ENCODE assay signal across 28 cellular contexts in genomic region chr1:6085666-6086065, GRCh38.
"Had no signal": no experiment of that assay in that cellular context is flagged by ENCODE, and none has a peak within 500 bp of the region (broad histone marks: within the 10 kb centered on the region; RNA-seq: fewer than 3 reads in every experiment).

No MANE protein-coding gene starts in this region.

- H3K4me3 Mint-ChIP-seq: naive thymus-derived CD8-positive, alpha-beta T cell; natural killer cell treated with Interleukin-12 subunit alpha and Interleukin-12 subunit beta and Interleukin-15 and Interleukin-18, amount 100 ng/mL, for 72 hours; nephron progenitor cell; neural crest cell; stimulated activated memory B cell treated with anti-CD40 and anti-IgM and Interleukin-4, amounts not matched to agents 10 μg/mL and 1 μg/mL and 100 μg/mL, for 72 hours; stimulated activated naive CD8-positive, alpha-beta T cell treated with anti-CD3 and anti-CD28 coated beads, Interleukin-15, Interleukin-2, amounts not matched to agents 100 ng/mL and 50 ng/mL, for 24 hours had no signal

- H3K27ac Mint-ChIP-seq: naive B cell; natural killer cell treated with Interleukin-12 subunit alpha and Interleukin-12 subunit beta and Interleukin-15 and Interleukin-18, amount 100 ng/mL, for 72 hours; nephron progenitor cell; progenitor cell of endocrine pancreas; stimulated activated memory B cell treated with anti-CD40 and anti-IgM and Interleukin-4, amounts not matched to agents 10 μg/mL and 1 μg/mL and 100 μg/mL, for 72 hours; stimulated activated naive CD8-positive, alpha-beta T cell treated with anti-CD3 and anti-CD28 coated beads, Interleukin-15, Interleukin-2, amounts not matched to agents 100 ng/mL and 50 ng/mL, for 24 hours had no signal

- H3K9me3 Mint-ChIP-seq: naive B cell; naive thymus-derived CD8-positive, alpha-beta T cell; natural killer cell treated with Interleukin-12 subunit alpha and Interleukin-12 subunit beta and Interleukin-15 and Interleukin-18, amount 100 ng/mL, for 72 hours; nephron progenitor cell; neural crest cell; stimulated activated memory B cell treated with anti-CD40 and anti-IgM and Interleukin-4, amounts not matched to agents 10 μg/mL and 1 μg/mL and 100 μg/mL, for 72 hours; stimulated activated naive CD8-positive, alpha-beta T cell treated with anti-CD3 and anti-CD28 coated beads, Interleukin-15, Interleukin-2, amounts not matched to agents 100 ng/mL and 50 ng/mL, for 24 hours had no signal

- H3K27me3 Mint-ChIP-seq: naive B cell; naive thymus-derived CD8-positive, alpha-beta T cell; natural killer cell treated with Interleukin-12 subunit alpha and Interleukin-12 subunit beta and Interleukin-15 and Interleukin-18, amount 100 ng/mL, for 72 hours; progenitor cell of endocrine pancreas; stimulated activated memory B cell treated with anti-CD40 and anti-IgM and Interleukin-4, amounts not matched to agents 10 μg/mL and 1 μg/mL and 100 μg/mL, for 72 hours; stimulated activated naive CD8-positive, alpha-beta T cell treated with anti-CD3 and anti-CD28 coated beads, Interleukin-15, Interleukin-2, amounts not matched to agents 100 ng/mL and 50 ng/mL, for 24 hours had no signal

- H3K27ac ChIP-seq: neutrophil, pancreas, psoas muscle, right lobe of liver, sigmoid colon, suprapubic skin, thoracic aorta, thyroid gland, upper lobe of left lung, vagina had no signal

- H3K36me3 Mint-ChIP-seq: natural killer cell treated with Interleukin-12 subunit alpha and Interleukin-12 subunit beta and Interleukin-15 and Interleukin-18, amount 100 ng/mL, for 72 hours had no signal

- DNase-seq: naive B cell; naive thymus-derived CD8-positive, alpha-beta T cell; nephron progenitor cell; nucleus accumbens; psoas muscle; right lobe of liver; sigmoid colon; small intestine; stimulated activated CD4-positive, alpha-beta T cell treated with anti-CD3 and anti-CD28 coated beads, Interleukin-15, amount 100 ng/mL, for 24 hours; stimulated activated CD4-positive, alpha-beta T cell treated with anti-CD3 and anti-CD28 coated beads, Interleukin-2, amount 100 ng/mL, for 24 hours; stimulated activated CD4-positive, alpha-beta T cell treated with anti-CD3 and anti-CD28 coated beads, Interleukin-2, amount 100 ng/mL, for 48 hours; stimulated activated CD4-positive, alpha-beta T cell treated with anti-CD3 and anti-CD28 coated beads, Interleukin-4, amount 100 ng/mL, for 24 hours; stimulated activated naive CD4-positive, alpha-beta T cell; substantia nigra; thyroid gland; trophoblast cell had no signal

- H3K4me1 Mint-ChIP-seq: stimulated activated memory B cell treated with anti-CD40 and anti-IgM and Interleukin-4, amounts not matched to agents 10 μg/mL and 1 μg/mL and 100 μg/mL, for 72 hours had no signal

- ATAC-seq: naive thymus-derived CD8-positive, alpha-beta T cell; natural killer cell treated with Interleukin-12 subunit alpha and Interleukin-12 subunit beta and Interleukin-15 and Interleukin-18, amount 100 ng/mL, for 72 hours; pancreas; psoas muscle; right cardiac atrium; right lobe of liver; stimulated activated memory B cell treated with anti-CD40 and anti-IgM and Interleukin-4, amounts not matched to agents 10 μg/mL and 1 μg/mL and 100 μg/mL, for 72 hours had no signal
